In the genomic region with DNA sequence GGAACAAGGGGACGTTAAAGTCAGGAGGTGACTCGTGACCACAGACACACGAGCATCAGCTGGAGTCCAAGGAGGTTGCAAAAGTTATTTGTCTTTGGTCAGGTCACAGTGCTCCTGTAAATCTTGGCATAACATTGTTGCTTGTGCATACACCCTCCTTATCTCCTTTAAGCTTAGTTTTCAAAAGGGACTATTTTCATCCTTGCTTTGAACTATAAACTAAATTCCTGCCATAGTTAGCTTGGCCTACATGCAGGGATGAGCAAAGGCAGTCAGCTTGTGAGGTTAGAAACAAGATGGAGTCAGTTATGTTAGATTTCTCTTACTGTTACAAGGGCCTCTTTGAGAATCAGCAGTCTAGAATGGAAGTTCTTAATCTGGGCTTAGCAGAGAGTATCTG, we compare ENCODE assay signal across 1 cellular context.
TF ChIP-seq lines count a peak whose summit lies in the region.

No MANE protein-coding gene starts in this region.

TF ChIP-seq in K562, 482 proteins besides CTCF, POLR2A, EP300 and RAD21 (continued from another document and continues in another):
- TF ChIP-seq, protein P1, sequence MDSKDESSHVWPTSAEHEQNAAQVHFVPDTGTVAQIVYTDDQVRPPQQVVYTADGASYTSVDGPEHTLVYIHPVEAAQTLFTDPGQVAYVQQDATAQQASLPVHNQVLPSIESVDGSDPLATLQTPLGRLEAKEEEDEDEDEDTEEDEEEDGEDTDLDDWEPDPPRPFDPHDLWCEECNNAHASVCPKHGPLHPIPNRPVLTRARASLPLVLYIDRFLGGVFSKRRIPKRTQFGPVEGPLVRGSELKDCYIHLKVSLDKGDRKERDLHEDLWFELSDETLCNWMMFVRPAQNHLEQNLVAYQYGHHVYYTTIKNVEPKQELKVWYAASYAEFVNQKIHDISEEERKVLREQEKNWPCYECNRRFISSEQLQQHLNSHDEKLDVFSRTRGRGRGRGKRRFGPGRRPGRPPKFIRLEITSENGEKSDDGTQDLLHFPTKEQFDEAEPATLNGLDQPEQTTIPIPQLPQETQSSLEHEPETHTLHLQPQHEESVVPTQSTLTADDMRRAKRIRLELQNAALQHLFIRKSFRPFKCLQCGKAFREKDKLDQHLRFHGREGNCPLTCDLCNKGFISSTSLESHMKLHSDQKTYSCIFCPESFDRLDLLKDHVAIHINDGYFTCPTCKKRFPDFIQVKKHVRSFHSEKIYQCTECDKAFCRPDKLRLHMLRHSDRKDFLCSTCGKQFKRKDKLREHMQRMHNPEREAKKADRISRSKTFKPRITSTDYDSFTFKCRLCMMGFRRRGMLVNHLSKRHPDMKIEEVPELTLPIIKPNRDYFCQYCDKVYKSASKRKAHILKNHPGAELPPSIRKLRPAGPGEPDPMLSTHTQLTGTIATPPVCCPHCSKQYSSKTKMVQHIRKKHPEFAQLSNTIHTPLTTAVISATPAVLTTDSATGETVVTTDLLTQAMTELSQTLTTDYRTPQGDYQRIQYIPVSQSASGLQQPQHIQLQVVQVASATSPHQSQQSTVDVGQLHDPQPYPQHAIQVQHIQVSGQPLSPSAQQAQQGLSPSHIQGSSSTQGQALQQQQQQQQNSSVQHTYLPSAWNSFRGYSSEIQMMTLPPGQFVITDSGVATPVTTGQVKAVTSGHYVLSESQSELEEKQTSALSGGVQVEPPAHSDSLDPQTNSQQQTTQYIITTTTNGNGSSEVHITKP (IDR thresholded peaks at IDR 0.05; ENCODE audit: partially characterized antibody), result no peak
- TF ChIP-seq ELF4 (CRISPR knock-in tag; IDR thresholded peaks at IDR 0.05) (no peak), ZNF311 (CRISPR knock-in tag; IDR thresholded peaks at IDR 0.05) (peak; percentile 91), PTTG1 (tag; IDR thresholded peaks at IDR 0.05; ENCODE audit: low read depth) (peak; percentile 78; the same call in 1 of the 2 replicates), HNRNPLL (IDR thresholded peaks at IDR 0.05; ENCODE audit: low read depth, low read length, poor library complexity, severe bottlenecking) (no peak), KLF1 (tag; IDR thresholded peaks at IDR 0.05) (no peak), CBFA2T3 (IDR thresholded peaks at IDR 0.05) (no peak), MCM2 (IDR thresholded peaks at IDR 0.05; ENCODE audit: low read depth) (no peak), THRAP3 (IDR thresholded peaks at IDR 0.05; ENCODE audit: borderline replicate concordance) (no peak), SMARCC2 (IDR thresholded peaks at IDR 0.05; ENCODE audit: low read depth) (no peak), DIDO1 (tag; IDR thresholded peaks at IDR 0.05; ENCODE audit: low read depth) (0 out of 2 replicates have a peak, but pooled peaks have one; percentile 56), HMG20A (CRISPR knock-in tag; conservative IDR thresholded peaks at IDR 0.05) (no peak), MYBL2 (IDR thresholded peaks at IDR 0.05; ENCODE audit: low read depth) (no peak), MYBL2 (CRISPR knock-in tag; IDR thresholded peaks at IDR 0.05; ENCODE audit: borderline replicate concordance) (no peak), RBFOX2 (IDR thresholded peaks at IDR 0.05; ENCODE audit: low read depth, low read length) (no peak), POLR3A (IDR thresholded peaks at IDR 0.05; ENCODE audit: borderline replicate concordance, extremely low read depth, insufficient read depth, insufficient read length) (no peak), KLF13 (tag; IDR thresholded peaks at IDR 0.05; ENCODE audit: borderline replicate concordance, low read depth) (peak; percentile 11; the same call in 1 of the 2 replicates), ZNF239 (CRISPR knock-in tag; IDR thresholded peaks at IDR 0.05) (peak; percentile 40; the same call in 1 of the 2 replicates), GABPB1 (CRISPR knock-in tag; IDR thresholded peaks at IDR 0.05) (no peak), KLF6 (CRISPR knock-in tag; IDR thresholded peaks at IDR 0.05; ENCODE audit: borderline replicate concordance) (peak; percentile 75; the same call in 1 of the 2 replicates), SPI1 (IDR thresholded peaks at IDR 0.05; ENCODE audit: borderline replicate concordance, low read depth, low read length) (no peak), ZBTB1 (CRISPR knock-in tag; IDR thresholded peaks at IDR 0.05; ENCODE audit: borderline replicate concordance, low read depth) (no peak), NR2C1 (IDR thresholded peaks at IDR 0.05) (no peak), NR2C1 (tag; IDR thresholded peaks at IDR 0.05) (peak; percentile 69), SUPT5H (IDR thresholded peaks at IDR 0.05) (no peak), SP1 (CRISPR knock-in tag; IDR thresholded peaks at IDR 0.05) (no peak)
- TF ChIP-seq, protein P2, sequence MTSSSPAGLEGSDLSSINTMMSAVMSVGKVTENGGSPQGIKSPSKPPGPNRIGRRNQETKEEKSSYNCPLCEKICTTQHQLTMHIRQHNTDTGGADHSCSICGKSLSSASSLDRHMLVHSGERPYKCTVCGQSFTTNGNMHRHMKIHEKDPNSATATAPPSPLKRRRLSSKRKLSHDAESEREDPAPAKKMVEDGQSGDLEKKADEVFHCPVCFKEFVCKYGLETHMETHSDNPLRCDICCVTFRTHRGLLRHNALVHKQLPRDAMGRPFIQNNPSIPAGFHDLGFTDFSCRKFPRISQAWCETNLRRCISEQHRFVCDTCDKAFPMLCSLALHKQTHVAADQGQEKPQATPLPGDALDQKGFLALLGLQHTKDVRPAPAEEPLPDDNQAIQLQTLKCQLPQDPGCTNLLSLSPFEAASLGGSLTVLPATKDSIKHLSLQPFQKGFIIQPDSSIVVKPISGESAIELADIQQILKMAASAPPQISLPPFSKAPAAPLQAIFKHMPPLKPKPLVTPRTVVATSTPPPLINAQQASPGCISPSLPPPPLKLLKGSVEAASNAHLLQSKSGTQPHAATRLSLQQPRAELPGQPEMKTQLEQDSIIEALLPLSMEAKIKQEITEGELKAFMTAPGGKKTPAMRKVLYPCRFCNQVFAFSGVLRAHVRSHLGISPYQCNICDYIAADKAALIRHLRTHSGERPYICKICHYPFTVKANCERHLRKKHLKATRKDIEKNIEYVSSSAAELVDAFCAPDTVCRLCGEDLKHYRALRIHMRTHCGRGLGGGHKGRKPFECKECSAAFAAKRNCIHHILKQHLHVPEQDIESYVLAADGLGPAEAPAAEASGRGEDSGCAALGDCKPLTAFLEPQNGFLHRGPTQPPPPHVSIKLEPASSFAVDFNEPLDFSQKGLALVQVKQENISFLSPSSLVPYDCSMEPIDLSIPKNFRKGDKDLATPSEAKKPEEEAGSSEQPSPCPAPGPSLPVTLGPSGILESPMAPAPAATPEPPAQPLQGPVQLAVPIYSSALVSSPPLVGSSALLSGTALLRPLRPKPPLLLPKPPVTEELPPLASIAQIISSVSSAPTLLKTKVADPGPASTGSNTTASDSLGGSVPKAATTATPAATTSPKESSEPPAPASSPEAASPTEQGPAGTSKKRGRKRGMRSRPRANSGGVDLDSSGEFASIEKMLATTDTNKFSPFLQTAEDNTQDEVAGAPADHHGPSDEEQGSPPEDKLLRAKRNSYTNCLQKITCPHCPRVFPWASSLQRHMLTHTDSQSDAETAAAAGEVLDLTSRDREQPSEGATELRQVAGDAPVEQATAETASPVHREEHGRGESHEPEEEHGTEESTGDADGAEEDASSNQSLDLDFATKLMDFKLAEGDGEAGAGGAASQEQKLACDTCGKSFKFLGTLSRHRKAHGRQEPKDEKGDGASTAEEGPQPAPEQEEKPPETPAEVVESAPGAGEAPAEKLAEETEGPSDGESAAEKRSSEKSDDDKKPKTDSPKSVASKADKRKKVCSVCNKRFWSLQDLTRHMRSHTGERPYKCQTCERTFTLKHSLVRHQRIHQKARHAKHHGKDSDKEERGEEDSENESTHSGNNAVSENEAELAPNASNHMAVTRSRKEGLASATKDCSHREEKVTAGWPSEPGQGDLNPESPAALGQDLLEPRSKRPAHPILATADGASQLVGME (CRISPR knock-in tag; IDR thresholded peaks at IDR 0.05), result no peak
- TF ChIP-seq, protein P3, sequence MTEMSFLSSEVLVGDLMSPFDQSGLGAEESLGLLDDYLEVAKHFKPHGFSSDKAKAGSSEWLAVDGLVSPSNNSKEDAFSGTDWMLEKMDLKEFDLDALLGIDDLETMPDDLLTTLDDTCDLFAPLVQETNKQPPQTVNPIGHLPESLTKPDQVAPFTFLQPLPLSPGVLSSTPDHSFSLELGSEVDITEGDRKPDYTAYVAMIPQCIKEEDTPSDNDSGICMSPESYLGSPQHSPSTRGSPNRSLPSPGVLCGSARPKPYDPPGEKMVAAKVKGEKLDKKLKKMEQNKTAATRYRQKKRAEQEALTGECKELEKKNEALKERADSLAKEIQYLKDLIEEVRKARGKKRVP (CRISPR knock-in tag; IDR thresholded peaks at IDR 0.05), result 0 out of 2 replicates have a peak, but pooled peaks have one; percentile 49
- TF ChIP-seq, protein P4, sequence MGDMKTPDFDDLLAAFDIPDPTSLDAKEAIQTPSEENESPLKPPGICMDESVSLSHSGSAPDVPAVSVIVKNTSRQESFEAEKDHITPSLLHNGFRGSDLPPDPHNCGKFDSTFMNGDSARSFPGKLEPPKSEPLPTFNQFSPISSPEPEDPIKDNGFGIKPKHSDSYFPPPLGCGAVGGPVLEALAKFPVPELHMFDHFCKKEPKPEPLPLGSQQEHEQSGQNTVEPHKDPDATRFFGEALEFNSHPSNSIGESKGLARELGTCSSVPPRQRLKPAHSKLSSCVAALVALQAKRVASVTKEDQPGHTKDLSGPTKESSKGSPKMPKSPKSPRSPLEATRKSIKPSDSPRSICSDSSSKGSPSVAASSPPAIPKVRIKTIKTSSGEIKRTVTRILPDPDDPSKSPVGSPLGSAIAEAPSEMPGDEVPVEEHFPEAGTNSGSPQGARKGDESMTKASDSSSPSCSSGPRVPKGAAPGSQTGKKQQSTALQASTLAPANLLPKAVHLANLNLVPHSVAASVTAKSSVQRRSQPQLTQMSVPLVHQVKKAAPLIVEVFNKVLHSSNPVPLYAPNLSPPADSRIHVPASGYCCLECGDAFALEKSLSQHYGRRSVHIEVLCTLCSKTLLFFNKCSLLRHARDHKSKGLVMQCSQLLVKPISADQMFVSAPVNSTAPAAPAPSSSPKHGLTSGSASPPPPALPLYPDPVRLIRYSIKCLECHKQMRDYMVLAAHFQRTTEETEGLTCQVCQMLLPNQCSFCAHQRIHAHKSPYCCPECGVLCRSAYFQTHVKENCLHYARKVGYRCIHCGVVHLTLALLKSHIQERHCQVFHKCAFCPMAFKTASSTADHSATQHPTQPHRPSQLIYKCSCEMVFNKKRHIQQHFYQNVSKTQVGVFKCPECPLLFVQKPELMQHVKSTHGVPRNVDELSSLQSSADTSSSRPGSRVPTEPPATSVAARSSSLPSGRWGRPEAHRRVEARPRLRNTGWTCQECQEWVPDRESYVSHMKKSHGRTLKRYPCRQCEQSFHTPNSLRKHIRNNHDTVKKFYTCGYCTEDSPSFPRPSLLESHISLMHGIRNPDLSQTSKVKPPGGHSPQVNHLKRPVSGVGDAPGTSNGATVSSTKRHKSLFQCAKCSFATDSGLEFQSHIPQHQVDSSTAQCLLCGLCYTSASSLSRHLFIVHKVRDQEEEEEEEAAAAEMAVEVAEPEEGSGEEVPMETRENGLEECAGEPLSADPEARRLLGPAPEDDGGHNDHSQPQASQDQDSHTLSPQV (IDR thresholded peaks at IDR 0.05), result peak; percentile 86
- TF ChIP-seq, protein P5, sequence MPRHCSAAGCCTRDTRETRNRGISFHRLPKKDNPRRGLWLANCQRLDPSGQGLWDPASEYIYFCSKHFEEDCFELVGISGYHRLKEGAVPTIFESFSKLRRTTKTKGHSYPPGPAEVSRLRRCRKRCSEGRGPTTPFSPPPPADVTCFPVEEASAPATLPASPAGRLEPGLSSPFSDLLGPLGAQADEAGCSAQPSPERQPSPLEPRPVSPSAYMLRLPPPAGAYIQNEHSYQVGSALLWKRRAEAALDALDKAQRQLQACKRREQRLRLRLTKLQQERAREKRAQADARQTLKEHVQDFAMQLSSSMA (CRISPR knock-in tag; IDR thresholded peaks at IDR 0.05), result no peak
- TF ChIP-seq, protein P6, sequence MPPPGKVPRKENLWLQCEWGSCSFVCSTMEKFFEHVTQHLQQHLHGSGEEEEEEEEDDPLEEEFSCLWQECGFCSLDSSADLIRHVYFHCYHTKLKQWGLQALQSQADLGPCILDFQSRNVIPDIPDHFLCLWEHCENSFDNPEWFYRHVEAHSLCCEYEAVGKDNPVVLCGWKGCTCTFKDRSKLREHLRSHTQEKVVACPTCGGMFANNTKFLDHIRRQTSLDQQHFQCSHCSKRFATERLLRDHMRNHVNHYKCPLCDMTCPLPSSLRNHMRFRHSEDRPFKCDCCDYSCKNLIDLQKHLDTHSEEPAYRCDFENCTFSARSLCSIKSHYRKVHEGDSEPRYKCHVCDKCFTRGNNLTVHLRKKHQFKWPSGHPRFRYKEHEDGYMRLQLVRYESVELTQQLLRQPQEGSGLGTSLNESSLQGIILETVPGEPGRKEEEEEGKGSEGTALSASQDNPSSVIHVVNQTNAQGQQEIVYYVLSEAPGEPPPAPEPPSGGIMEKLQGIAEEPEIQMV (tag; conservative IDR thresholded peaks at IDR 0.05; ENCODE audit: low read depth), result peak; percentile 64
- TF ChIP-seq, protein P7, sequence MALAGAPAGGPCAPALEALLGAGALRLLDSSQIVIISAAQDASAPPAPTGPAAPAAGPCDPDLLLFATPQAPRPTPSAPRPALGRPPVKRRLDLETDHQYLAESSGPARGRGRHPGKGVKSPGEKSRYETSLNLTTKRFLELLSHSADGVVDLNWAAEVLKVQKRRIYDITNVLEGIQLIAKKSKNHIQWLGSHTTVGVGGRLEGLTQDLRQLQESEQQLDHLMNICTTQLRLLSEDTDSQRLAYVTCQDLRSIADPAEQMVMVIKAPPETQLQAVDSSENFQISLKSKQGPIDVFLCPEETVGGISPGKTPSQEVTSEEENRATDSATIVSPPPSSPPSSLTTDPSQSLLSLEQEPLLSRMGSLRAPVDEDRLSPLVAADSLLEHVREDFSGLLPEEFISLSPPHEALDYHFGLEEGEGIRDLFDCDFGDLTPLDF (CRISPR knock-in tag; IDR thresholded peaks at IDR 0.05), result no peak
- TF ChIP-seq, protein P8, sequence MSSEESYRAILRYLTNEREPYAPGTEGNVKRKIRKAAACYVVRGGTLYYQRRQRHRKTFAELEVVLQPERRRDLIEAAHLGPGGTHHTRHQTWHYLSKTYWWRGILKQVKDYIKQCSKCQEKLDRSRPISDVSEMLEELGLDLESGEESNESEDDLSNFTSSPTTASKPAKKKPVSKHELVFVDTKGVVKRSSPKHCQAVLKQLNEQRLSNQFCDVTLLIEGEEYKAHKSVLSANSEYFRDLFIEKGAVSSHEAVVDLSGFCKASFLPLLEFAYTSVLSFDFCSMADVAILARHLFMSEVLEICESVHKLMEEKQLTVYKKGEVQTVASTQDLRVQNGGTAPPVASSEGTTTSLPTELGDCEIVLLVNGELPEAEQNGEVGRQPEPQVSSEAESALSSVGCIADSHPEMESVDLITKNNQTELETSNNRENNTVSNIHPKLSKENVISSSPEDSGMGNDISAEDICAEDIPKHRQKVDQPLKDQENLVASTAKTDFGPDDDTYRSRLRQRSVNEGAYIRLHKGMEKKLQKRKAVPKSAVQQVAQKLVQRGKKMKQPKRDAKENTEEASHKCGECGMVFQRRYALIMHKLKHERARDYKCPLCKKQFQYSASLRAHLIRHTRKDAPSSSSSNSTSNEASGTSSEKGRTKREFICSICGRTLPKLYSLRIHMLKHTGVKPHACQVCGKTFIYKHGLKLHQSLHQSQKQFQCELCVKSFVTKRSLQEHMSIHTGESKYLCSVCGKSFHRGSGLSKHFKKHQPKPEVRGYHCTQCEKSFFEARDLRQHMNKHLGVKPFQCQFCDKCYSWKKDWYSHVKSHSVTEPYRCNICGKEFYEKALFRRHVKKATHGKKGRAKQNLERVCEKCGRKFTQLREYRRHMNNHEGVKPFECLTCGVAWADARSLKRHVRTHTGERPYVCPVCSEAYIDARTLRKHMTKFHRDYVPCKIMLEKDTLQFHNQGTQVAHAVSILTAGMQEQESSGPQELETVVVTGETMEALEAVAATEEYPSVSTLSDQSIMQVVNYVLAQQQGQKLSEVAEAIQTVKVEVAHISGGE (CRISPR knock-in tag; IDR thresholded peaks at IDR 0.05), result no peak
